In the genomic region with DNA sequence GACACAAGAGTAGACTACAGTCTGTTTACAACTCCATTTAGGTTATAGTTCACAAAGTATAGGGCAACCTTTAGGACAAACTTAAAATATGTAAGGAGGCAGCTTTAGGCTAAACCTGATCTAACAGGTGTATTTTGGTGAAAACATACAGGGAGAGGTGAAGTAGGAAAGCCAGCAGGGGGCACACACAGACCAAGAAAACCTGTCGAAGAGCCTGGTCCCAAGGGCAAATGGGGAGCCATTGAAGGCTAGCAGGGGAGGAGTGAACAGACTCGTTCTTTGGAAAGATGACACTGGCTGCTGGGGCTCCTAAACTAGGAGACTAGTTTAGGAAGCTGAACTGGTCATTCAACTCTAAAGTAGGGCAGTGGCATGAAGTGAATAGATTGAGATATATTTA, we compare ENCODE assay signal across 8 cellular contexts.
DNase-seq lines count a peak whose midpoint lies in the region; ATAC-seq, FAIRE-seq and TF ChIP-seq lines count a peak whose summit lies in the region.

No MANE protein-coding gene starts in this region.

- no peak overlapping the region for H3K27ac ChIP-seq in cardiac muscle cell

- intact Hi-C loops in cardiac septum (cut with DNase I) = loop anchor here (5.0 kb wide), 2 partner anchors 202 to 522 kb away; no protein-coding TSS in a partner anchor

- DNase-seq in cardiac muscle cell (ENCODE audit: low read depth in 1 of 2, low spot score in 1 of 2) = peak; percentile 17 to 62
- no peak for DNase-seq in cardiac septum (ENCODE audit: low spot score)
- DNase-seq in NCI-H526 treated with DMSO at 0.1 percent for 48 hours (lab: John Stamatoyannopoulos, UW) = peak; percentile 29
- peak; percentile 18 for DNase-seq in activated T-helper 9 cell treated with anti-CD3 and anti-CD28 coated beads, Interleukin-2, amount 50 U/mL, for 16 hours (ENCODE audit: low read depth)
- DNase-seq in stimulated activated naive B cell treated with anti-CD40 and anti-IgM and Interleukin-4, amounts not matched to agents 10 μg/mL and 1 μg/mL and 100 μg/mL, for 72 hours = peak; percentile 26

- no peaks in the 10 kb centered on the region for H3K4me1 Mint-ChIP-seq in stimulated activated naive B cell treated with anti-CD40 and anti-IgM and Interleukin-4, amounts not matched to agents 10 μg/mL and 1 μg/mL and 100 μg/mL, for 72 hours

- no peak overlapping the region for H3K4me3 ChIP-seq in cardiac muscle cell

- H3K36me3 Mint-ChIP-seq in stimulated activated naive B cell treated with anti-CD40 and anti-IgM and Interleukin-4, amounts not matched to agents 10 μg/mL and 1 μg/mL and 100 μg/mL, for 72 hours = no peaks in the 10 kb centered on the region

- H3K9me3 ChIP-seq in cardiac muscle cell (ENCODE audit: low read depth) = no peaks in the 10 kb centered on the region

- H3K27ac Mint-ChIP-seq in stimulated activated naive B cell treated with anti-CD40 and anti-IgM and Interleukin-4, amounts not matched to agents 10 μg/mL and 1 μg/mL and 100 μg/mL, for 72 hours = no peak overlapping the region

- peak; percentile 69 for FAIRE-seq in islet of Langerhans (lab: Jason Lieb, UNC)

- H3K36me3 ChIP-seq in cardiac muscle cell = no peaks in the 10 kb centered on the region

- peaks cover 0 to 2% of the 10 kb centered on the region in 2 donors for H3K9me3 Mint-ChIP-seq in stimulated activated naive B cell treated with anti-CD40 and anti-IgM and Interleukin-4, amounts not matched to agents 10 μg/mL and 1 μg/mL and 100 μg/mL, for 72 hours

- peaks cover 12% of the 10 kb centered on the region for H3K27me3 ChIP-seq in cardiac muscle cell

- H3K27me3 Mint-ChIP-seq in stimulated activated naive B cell treated with anti-CD40 and anti-IgM and Interleukin-4, amounts not matched to agents 10 μg/mL and 1 μg/mL and 100 μg/mL, for 72 hours = peaks cover 17 to 27% of the 10 kb centered on the region in 2 donors

- H3K4me1 ChIP-seq in cardiac muscle cell (ENCODE audit: low read depth) = peaks cover 13% of the 10 kb centered on the region

- TF ChIP-seq CTCF in cardiac muscle cell (IDR thresholded peaks at IDR 0.05; ENCODE audit: low read depth, low read length) = peak; percentile 27

- H3K4me3 Mint-ChIP-seq in stimulated activated naive B cell treated with anti-CD40 and anti-IgM and Interleukin-4, amounts not matched to agents 10 μg/mL and 1 μg/mL and 100 μg/mL, for 72 hours = no peak overlapping the region

- peak; percentile 78 to 80 for ATAC-seq in stimulated activated naive B cell treated with anti-CD40 and anti-IgM and Interleukin-4, amounts not matched to agents 10 μg/mL and 1 μg/mL and 100 μg/mL, for 72 hours (replicated peaks)
- ATAC-seq in GM18909 (IDR thresholded peaks at IDR 0.05; ENCODE audit: poor library complexity, unreplicated experiment) (no peak), GM19455 (IDR thresholded peaks at IDR 0.05; ENCODE audit: unreplicated experiment) (no peak)

Comparison
In these comparisons a context has a peak if more than half of its experiments do, and no peak if none do; other contexts are left out.
1. ATAC-seq: peak in stimulated activated naive B cell treated with anti-CD40 and anti-IgM and Interleukin-4, amounts not matched to agents 10 μg/mL and 1 μg/mL and 100 μg/mL, for 72 hours (2 of 2); none in GM18909 (single experiment) and GM19455 (single experiment).